Comparison of ENCODE assay signal across 17 cellular contexts in genomic region chr10:63917363-63917762, GRCh38.
A peak's percentile ranks its signal among the peaks of the same experiment; 100 is the strongest.
DNase-seq lines count a peak whose midpoint lies in the region; TF ChIP-seq lines count a peak whose summit lies in the region.
"Had no signal": no experiment of that assay in that cellular context is flagged by ENCODE, and none has a peak within 500 bp of the region (broad histone marks: within the 10 kb centered on the region; RNA-seq: fewer than 3 reads in every experiment).

No MANE protein-coding gene starts in this region.

- no peak for TF ChIP-seq CTCF in GM10266 (IDR thresholded peaks at IDR 0.05; ENCODE audit: control insufficient read depth, insufficient read depth, low read depth, missing control alignments)

- in situ Hi-C loops in SK-MEL-5 (cut with HindIII; ENCODE audit: low pct_unique_long_range_greater_than_20kb, low sequenced_read_pairs) = no loop called here

- DNase-seq in NCI-H2029 treated with DMSO at 0.1 percent for 48 hours (lab: John Stamatoyannopoulos, UW) = peak; percentile 41
- DNase-seq in NCI-H2029 (lab: John Stamatoyannopoulos, UW) = no peak
- peak; percentile 43 for DNase-seq in COLO829 (ENCODE audit: low spot score)
- peak; percentile 20 for DNase-seq in SK-MEL-5 (ENCODE audit: low read depth, low spot score)
- peak; percentile 16 for DNase-seq in myocyte (ENCODE audit: low read depth)
- DNase-seq in DMS53 (lab: John Stamatoyannopoulos, UW) = no peak
- DNase-seq in GM10266 (ENCODE audit: extremely low spot score) = no peak
- DNase-seq in NOMO-1 treated with DMSO at 0.1 percent for 48 hours (lab: John Stamatoyannopoulos, UW; ENCODE audit: unreplicated experiment) = no peak
- DNase-seq: DMS 273 treated with DMSO at 0.1 percent for 48 hours, H9, MG63, NCI-H1417, NCI-H187 treated with DMSO at 0.1 percent for 48 hours, NCI-H345, NCI-H526, PC-9, SJCRH30 had no signal

Comparison
In these comparisons a context has a peak if more than half of its experiments do, and no peak if none do; other contexts are left out.
1. DNase-seq: peak in NCI-H2029 treated with DMSO at 0.1 percent for 48 hours (single experiment), COLO829 (single experiment), SK-MEL-5 (single experiment) and myocyte (single experiment); none in NCI-H2029 (single experiment), DMS53 (single experiment), GM10266 (single experiment) and NOMO-1 treated with DMSO at 0.1 percent for 48 hours (single experiment).